1 cellular context compared by ENCODE assay signal in the genomic region with DNA sequence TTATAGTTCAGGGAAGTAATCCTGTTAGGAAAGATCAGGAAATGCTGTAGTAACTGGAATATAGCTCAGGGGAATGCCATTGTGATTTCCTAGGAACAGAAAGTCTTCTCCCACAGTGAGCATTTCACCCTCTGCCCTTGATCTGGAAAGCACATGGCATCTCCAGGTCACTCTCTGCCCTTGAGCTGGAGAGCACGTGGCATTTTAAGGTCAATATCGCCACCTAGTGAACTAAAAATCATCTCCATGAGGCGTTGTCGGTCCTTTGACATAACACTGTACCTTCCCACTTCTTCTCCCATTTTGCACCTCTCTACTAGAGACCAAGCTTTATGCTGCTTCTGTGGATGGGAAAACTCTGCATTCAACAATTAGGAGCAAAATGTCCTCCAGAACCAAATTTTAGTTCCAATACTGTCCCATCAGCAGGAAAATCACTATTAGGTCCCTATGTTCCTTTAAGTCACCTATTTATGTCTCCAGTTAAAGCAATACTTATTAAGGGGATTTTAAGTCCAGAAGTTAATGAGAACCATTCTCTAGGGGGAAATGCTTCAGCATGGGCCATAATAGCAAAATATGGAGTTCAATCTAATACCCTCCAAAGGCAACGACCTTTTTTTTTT.
TF ChIP-seq lines count a peak whose summit lies in the region.

No MANE protein-coding gene starts in this region.

TF ChIP-seq in K562, 482 proteins besides CTCF, POLR2A, EP300 and RAD21 (continued from another document and continues in another):
- TF ChIP-seq MAZ (CRISPR knock-in tag; conservative IDR thresholded peaks at IDR 0.05 in 1 of 2, IDR thresholded peaks at IDR 0.05 in 1 of 2) = no peak
- TF ChIP-seq, protein P1, sequence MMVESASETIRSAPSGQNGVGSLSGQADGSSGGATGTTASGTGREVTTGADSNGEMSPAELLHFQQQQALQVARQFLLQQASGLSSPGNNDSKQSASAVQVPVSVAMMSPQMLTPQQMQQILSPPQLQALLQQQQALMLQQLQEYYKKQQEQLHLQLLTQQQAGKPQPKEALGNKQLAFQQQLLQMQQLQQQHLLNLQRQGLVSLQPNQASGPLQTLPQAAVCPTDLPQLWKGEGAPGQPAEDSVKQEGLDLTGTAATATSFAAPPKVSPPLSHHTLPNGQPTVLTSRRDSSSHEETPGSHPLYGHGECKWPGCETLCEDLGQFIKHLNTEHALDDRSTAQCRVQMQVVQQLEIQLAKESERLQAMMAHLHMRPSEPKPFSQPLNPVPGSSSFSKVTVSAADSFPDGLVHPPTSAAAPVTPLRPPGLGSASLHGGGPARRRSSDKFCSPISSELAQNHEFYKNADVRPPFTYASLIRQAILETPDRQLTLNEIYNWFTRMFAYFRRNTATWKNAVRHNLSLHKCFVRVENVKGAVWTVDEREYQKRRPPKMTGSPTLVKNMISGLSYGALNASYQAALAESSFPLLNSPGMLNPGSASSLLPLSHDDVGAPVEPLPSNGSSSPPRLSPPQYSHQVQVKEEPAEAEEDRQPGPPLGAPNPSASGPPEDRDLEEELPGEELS (CRISPR knock-in tag; IDR thresholded peaks at IDR 0.05; ENCODE audit: borderline replicate concordance) = peak; percentile 78; the same call in 1 of the 2 replicates
- TF ChIP-seq RCOR1 (IDR thresholded peaks at IDR 0.05; ENCODE audit: borderline replicate concordance in 1 of 2, low read depth in 2 of 2, low read length in 2 of 2) = peak in 1 of 2 experiments; percentile 53; a peak in 1 of 4 replicates
- TF ChIP-seq, protein P2, sequence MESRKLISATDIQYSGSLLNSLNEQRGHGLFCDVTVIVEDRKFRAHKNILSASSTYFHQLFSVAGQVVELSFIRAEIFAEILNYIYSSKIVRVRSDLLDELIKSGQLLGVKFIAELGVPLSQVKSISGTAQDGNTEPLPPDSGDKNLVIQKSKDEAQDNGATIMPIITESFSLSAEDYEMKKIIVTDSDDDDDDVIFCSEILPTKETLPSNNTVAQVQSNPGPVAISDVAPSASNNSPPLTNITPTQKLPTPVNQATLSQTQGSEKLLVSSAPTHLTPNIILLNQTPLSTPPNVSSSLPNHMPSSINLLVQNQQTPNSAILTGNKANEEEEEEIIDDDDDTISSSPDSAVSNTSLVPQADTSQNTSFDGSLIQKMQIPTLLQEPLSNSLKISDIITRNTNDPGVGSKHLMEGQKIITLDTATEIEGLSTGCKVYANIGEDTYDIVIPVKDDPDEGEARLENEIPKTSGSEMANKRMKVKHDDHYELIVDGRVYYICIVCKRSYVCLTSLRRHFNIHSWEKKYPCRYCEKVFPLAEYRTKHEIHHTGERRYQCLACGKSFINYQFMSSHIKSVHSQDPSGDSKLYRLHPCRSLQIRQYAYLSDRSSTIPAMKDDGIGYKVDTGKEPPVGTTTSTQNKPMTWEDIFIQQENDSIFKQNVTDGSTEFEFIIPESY (CRISPR knock-in tag; IDR thresholded peaks at IDR 0.05) = peak; percentile 78
- TF ChIP-seq, protein P3, sequence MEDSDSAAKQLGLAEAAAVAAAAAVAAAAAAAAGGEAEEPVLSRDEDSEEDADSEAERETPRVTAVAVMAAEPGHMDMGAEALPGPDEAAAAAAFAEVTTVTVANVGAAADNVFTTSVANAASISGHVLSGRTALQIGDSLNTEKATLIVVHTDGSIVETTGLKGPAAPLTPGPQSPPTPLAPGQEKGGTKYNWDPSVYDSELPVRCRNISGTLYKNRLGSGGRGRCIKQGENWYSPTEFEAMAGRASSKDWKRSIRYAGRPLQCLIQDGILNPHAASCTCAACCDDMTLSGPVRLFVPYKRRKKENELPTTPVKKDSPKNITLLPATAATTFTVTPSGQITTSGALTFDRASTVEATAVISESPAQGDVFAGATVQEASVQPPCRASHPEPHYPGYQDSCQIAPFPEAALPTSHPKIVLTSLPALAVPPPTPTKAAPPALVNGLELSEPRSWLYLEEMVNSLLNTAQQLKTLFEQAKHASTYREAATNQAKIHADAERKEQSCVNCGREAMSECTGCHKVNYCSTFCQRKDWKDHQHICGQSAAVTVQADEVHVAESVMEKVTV (CRISPR knock-in tag; IDR thresholded peaks at IDR 0.05) = peak; percentile 91
- TF ChIP-seq, protein P4, sequence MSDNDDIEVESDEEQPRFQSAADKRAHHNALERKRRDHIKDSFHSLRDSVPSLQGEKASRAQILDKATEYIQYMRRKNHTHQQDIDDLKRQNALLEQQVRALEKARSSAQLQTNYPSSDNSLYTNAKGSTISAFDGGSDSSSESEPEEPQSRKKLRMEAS (CRISPR knock-in tag; IDR thresholded peaks at IDR 0.05) = peak; percentile 99
- no peak for TF ChIP-seq KAT8 (IDR thresholded peaks at IDR 0.05; ENCODE audit: low read depth)
- TF ChIP-seq CBX3 (IDR thresholded peaks at IDR 0.05; ENCODE audit: borderline replicate concordance in 1 of 2, low read length in 2 of 2) = peak in 1 of 2 experiments; percentile 92; a peak in 2 of 3 replicates
- no peak for TF ChIP-seq ZFP36 (IDR thresholded peaks at IDR 0.05; ENCODE audit: low read depth, low read length, partially characterized antibody)
- TF ChIP-seq, protein P5, sequence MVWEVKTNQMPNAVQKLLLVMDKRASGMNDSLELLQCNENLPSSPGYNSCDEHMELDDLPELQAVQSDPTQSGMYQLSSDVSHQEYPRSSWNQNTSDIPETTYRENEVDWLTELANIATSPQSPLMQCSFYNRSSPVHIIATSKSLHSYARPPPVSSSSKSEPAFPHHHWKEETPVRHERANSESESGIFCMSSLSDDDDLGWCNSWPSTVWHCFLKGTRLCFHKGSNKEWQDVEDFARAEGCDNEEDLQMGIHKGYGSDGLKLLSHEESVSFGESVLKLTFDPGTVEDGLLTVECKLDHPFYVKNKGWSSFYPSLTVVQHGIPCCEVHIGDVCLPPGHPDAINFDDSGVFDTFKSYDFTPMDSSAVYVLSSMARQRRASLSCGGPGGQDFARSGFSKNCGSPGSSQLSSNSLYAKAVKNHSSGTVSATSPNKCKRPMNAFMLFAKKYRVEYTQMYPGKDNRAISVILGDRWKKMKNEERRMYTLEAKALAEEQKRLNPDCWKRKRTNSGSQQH (CRISPR knock-in tag; IDR thresholded peaks at IDR 0.05) = no peak
- no peak for TF ChIP-seq ARID3B (CRISPR knock-in tag; IDR thresholded peaks at IDR 0.05; ENCODE audit: borderline replicate concordance)
- TF ChIP-seq TAF1 (IDR thresholded peaks at IDR 0.05; ENCODE audit: control insufficient read depth, extremely low read depth, insufficient read depth, low read length, severe bottlenecking) = no peak
- no peak for TF ChIP-seq ATF2 (CRISPR knock-in tag; IDR thresholded peaks at IDR 0.05)
- no peak for TF ChIP-seq CBFB (CRISPR knock-in tag; IDR thresholded peaks at IDR 0.05)
- no peak for TF ChIP-seq GATAD2A (IDR thresholded peaks at IDR 0.05)
- TF ChIP-seq, protein P6, sequence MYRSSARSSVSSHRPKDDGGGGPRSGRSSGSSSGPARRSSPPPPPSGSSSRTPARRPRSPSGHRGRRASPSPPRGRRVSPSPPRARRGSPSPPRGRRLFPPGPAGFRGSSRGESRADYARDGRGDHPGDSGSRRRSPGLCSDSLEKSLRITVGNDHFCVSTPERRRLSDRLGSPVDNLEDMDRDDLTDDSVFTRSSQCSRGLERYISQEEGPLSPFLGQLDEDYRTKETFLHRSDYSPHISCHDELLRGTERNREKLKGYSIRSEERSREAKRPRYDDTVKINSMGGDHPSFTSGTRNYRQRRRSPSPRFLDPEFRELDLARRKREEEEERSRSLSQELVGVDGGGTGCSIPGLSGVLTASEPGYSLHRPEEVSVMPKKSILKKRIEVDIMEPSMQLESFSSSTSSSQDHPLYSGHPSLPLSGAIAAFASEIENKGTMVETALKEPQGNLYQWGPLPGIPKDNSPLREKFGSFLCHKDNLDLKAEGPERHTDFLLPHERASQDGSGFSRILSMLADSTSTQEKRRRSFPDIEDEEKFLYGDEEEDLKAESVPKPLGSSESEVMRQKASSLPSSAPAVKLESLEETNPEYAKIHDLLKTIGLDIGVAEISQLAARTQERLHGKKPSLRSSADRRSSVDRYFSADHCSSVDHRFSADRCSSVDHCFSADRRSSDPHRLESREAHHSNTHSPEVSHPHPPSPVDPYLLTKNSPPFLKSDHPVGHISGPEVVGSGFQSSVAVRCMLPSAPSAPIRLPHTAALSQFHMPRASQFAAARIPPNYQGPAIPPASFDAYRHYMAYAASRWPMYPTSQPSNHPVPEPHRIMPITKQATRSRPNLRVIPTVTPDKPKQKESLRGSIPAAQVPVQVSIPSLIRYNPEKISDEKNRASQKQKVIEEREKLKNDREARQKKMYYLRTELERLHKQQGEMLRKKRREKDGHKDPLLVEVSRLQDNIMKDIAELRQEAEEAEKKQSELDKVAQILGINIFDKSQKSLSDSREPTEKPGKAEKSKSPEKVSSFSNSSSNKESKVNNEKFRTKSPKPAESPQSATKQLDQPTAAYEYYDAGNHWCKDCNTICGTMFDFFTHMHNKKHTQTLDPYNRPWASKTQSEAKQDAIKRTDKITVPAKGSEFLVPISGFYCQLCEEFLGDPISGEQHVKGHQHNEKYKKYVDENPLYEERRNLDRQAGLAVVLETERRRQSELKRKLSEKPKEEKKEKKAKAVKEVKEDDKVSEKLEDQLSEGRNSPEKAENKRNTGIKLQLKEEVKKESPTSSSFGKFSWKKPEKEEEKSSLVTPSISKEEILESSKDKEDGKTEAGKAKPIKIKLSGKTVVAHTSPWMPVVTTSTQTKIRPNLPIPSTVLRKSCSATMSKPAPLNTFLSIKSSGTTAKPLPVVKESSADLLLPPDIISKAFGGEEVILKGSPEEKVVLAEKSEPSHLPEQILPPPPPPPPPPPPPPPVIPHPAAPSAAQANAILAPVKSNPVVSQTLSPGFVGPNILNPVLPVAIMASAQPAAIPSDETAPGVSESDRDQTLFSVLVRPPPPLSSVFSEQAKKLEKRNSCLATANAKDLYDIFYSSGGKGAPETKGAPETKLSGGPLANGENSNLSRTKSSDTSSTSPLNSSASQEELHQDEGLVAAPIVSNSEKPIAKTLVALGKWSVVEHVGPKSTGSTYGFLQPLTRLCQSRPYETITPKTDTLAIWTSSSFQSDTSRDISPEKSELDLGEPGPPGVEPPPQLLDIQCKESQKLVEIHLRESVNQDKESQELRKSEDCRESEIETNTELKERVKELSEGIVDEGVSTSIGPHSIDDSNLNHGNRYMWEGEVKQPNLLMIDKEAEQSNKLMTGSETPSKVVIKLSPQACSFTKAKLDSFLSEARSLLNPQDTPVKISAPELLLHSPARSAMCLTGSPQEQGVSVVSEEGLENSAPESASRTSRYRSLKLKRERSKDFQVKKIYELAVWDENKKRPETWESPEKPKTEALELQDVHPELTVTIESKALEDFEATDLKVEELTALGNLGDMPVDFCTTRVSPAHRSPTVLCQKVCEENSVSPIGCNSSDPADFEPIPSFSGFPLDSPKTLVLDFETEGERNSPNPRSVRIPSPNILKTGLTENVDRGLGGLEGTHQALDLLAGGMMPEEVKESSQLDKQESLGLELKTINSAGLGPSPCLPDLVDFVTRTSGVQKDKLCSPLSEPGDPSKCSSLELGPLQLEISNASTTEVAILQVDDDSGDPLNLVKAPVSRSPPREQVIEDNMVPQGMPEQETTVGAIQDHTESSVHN (IDR thresholded peaks at IDR 0.05; ENCODE audit: borderline replicate concordance in 1 of 2, low read depth in 1 of 2) = no peak
- TF ChIP-seq CREB3L1 (IDR thresholded peaks at IDR 0.05; ENCODE audit: borderline replicate concordance, low read depth) = 0 out of 2 replicates have a peak, but pooled peaks have one; percentile 16
- TF ChIP-seq ZNF140 (CRISPR knock-in tag; IDR thresholded peaks at IDR 0.05) = no peak
- no peak for TF ChIP-seq SMARCB1 (IDR thresholded peaks at IDR 0.05; ENCODE audit: insufficient read length, low read depth)
- TF ChIP-seq, protein P7, sequence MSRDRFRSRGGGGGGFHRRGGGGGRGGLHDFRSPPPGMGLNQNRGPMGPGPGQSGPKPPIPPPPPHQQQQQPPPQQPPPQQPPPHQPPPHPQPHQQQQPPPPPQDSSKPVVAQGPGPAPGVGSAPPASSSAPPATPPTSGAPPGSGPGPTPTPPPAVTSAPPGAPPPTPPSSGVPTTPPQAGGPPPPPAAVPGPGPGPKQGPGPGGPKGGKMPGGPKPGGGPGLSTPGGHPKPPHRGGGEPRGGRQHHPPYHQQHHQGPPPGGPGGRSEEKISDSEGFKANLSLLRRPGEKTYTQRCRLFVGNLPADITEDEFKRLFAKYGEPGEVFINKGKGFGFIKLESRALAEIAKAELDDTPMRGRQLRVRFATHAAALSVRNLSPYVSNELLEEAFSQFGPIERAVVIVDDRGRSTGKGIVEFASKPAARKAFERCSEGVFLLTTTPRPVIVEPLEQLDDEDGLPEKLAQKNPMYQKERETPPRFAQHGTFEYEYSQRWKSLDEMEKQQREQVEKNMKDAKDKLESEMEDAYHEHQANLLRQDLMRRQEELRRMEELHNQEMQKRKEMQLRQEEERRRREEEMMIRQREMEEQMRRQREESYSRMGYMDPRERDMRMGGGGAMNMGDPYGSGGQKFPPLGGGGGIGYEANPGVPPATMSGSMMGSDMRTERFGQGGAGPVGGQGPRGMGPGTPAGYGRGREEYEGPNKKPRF (IDR thresholded peaks at IDR 0.05; ENCODE audit: low read depth, low read length) = no peak
- TF ChIP-seq CAMTA2 (CRISPR knock-in tag; conservative IDR thresholded peaks at IDR 0.05) = no peak
